16 cellular contexts compared by ENCODE assay signal in genomic region chr10:113236998-113237397, GRCh38.
A peak's percentile ranks its signal among the peaks of the same experiment; 100 is the strongest.
DNase-seq lines count a peak whose midpoint lies in the region; TF ChIP-seq lines count a peak whose summit lies in the region.
"Had no signal": no experiment of that assay in that cellular context is flagged by ENCODE, and none has a peak within 500 bp of the region (broad histone marks: within the 10 kb centered on the region; RNA-seq: fewer than 3 reads in every experiment).

No MANE protein-coding gene starts in this region.

- H3K36me3 ChIP-seq in osteoblast (ENCODE audit: insufficient read depth, low read length) = no peaks in the 10 kb centered on the region
- H3K36me3 ChIP-seq: BLaER1, HAP-1 had no signal

- no peaks in the 10 kb centered on the region for H3K9me3 ChIP-seq in osteoblast (ENCODE audit: low read depth, low read length)
- H3K9me3 ChIP-seq: Caco-2, HAP-1 had no signal

- H3K4me3 ChIP-seq in osteoblast (ENCODE audit: insufficient read depth, low read length) = no peak overlapping the region
- H3K4me3 ChIP-seq: BLaER1, HAP-1 had no signal

- TF ChIP-seq CTCF in osteoblast (IDR thresholded peaks at IDR 0.05; ENCODE audit: extremely low read depth, low read depth, low read length) = no peak

- peak; percentile 51 for DNase-seq in NCI-H2227 (lab: John Stamatoyannopoulos, UW; ENCODE audit: unreplicated experiment)
- peak; percentile 64 for DNase-seq in islet precursor cell
- DNase-seq in osteoblast (ENCODE audit: insufficient read length, low spot score, missing footprints) = peak; percentile 67
- no peak for DNase-seq in hepatic stellate cell (ENCODE audit: low spot score)
- DNase-seq in activated CD4-positive, CD25-positive, alpha-beta regulatory T cell (lab: John Stamatoyannopoulos, UW) = no peak
- no peak for DNase-seq in ACHN
- DNase-seq: Caco-2; CD4-positive, CD25-positive, alpha-beta regulatory T cell; CD8-positive, alpha-beta T cell; DMS153; DND-41; GOT3; HFFc6 had no signal

- in situ Hi-C loops in ACHN (cut with HindIII; ENCODE audit: low pct_ligation_motif_present, low pct_unique_long_range_greater_than_20kb, low sequenced_read_pairs) = no loop called here

- no peaks in the 10 kb centered on the region for H3K79me2 ChIP-seq in osteoblast (ENCODE audit: insufficient read depth, low read length)

- H3K27ac ChIP-seq in osteoblast (ENCODE audit: low read depth, low read length) = no peak overlapping the region
- H3K27ac ChIP-seq: BLaER1, C4-2B had no signal

- H4K20me1 ChIP-seq in osteoblast (ENCODE audit: insufficient read depth, low read length) = no peaks in the 10 kb centered on the region
- H4K20me1 ChIP-seq: BLaER1 had no signal

- H3K27me3 ChIP-seq in osteoblast (ENCODE audit: insufficient read depth, low read length) = peaks cover 37% of the 10 kb centered on the region
- H3K27me3 ChIP-seq: BLaER1 had no signal

- H3K4me2 ChIP-seq in osteoblast (ENCODE audit: insufficient read depth, low read length) = no peak overlapping the region
- H3K4me2 ChIP-seq: BLaER1 had no signal

- no peak overlapping the region for H2AFZ ChIP-seq in osteoblast (ENCODE audit: low read length)

- no peaks in the 10 kb centered on the region for H3K4me1 ChIP-seq in osteoblast (ENCODE audit: insufficient read depth, low read length)
- H3K4me1 ChIP-seq: Caco-2, HAP-1 had no signal

Comparison
In these comparisons a context has a peak if more than half of its experiments do, and no peak if none do; other contexts are left out.
1. DNase-seq: peak in NCI-H2227 (single experiment), islet precursor cell (single experiment) and osteoblast (single experiment); none in hepatic stellate cell (single experiment), activated CD4-positive, CD25-positive, alpha-beta regulatory T cell (0 of 4) and ACHN (single experiment).